In the genomic region with DNA sequence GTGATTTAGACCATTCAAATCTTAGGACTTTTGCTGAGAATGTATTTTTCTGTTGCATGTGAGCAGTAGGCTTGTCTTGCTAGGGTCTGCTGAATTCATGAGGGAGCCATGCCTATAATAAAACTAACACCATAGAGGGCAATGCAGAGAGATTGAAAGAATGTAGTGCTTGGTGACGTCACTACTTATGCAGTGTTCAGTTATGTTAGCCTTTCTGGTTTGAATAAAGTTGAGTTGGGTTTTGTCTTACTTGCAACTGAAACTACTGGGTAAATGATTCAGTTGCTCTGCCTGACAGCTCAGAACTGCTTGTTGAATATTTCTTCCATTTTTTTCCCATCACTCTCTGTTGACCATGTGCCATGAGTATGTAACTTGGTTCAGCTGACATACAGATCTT, we compare ENCODE assay signal across 27 cellular contexts.
"Had no signal": no experiment of that assay in that cellular context is flagged by ENCODE, and none has a peak within 500 bp of the region (broad histone marks: within the 10 kb centered on the region; RNA-seq: fewer than 3 reads in every experiment).

No MANE protein-coding gene starts in this region.

- DNase-seq: activated CD4-positive, alpha-beta memory T cell treated with anti-CD3 and anti-CD28 coated beads for 36 hours; activated CD4-positive, alpha-beta T cell treated with anti-CD3 and anti-CD28 coated beads, Interleukin-2, amount 10 ng/mL, durations not matched to agents 24 days and 14 days; activated CD4-positive, CD25-positive, alpha-beta regulatory T cell treated with anti-CD3 and anti-CD28 coated beads, Interleukin-2, amount 50 U/mL, for 72 hours; activated CD8-positive, alpha-beta memory T cell treated with anti-CD3 and anti-CD28 coated beads, Interleukin-2, amount 50 U/mL, for 4 hours; activated gamma-delta T cell; activated naive CD4-positive, alpha-beta T cell treated with anti-CD3 and anti-CD28 coated beads, Interleukin-2, amount 10 ng/mL, durations not matched to agents 7 days and 5 days; activated naive CD8-positive, alpha-beta T cell treated with anti-CD3 and anti-CD28 coated beads, Interleukin-2, amount 10 ng/mL, durations not matched to agents 7 days and 5 days; activated T-cell treated with anti-CD3 and anti-CD28 coated beads, Interleukin-2, amount 50 U/mL, for 1 hour; central memory CD4-positive, alpha-beta T cell; foreskin fibroblast; heart right ventricle; mammary epithelial cell; midbrain; naive thymus-derived CD4-positive, alpha-beta T cell; stimulated activated CD4-positive, alpha-beta T cell treated with anti-CD3 and anti-CD28 coated beads, Interleukin-1b, Interleukin-23, amount 100 ng/mL, for 48 hours; stimulated activated CD4-positive, alpha-beta T cell treated with anti-CD3 and anti-CD28 coated beads, Interleukin-4, amount 100 ng/mL, for 4 hours; stimulated activated CD8-positive, alpha-beta memory T cell treated with anti-CD3 and anti-CD28 coated beads, Interleukin-4, amount 100 ng/mL, for 48 hours; stomach; T-helper 17 cell; T1000; tibial artery; upper lobe of right lung had no signal

- H3K4me1 ChIP-seq: breast epithelium had no signal

- H3K36me3 ChIP-seq: breast epithelium, neutrophil, tibial artery, upper lobe of right lung had no signal

- H3K27ac ChIP-seq: breast epithelium, neutrophil, stomach, upper lobe of right lung had no signal

- H3K27me3 ChIP-seq: breast epithelium, heart right ventricle, stomach, tibial artery, upper lobe of right lung had no signal

- H3K9me3 Mint-ChIP-seq: activated CD4-positive, alpha-beta memory T cell treated with anti-CD3 and anti-CD28 coated beads for 36 hours; activated naive CD4-positive, alpha-beta T cell treated with anti-CD3 and anti-CD28 coated beads, Interleukin-2, amount 10 ng/mL, durations not matched to agents 7 days and 5 days; activated naive CD8-positive, alpha-beta T cell treated with anti-CD3 and anti-CD28 coated beads, Interleukin-2, amount 10 ng/mL, durations not matched to agents 7 days and 5 days; activated T-helper 1 cell treated with anti-CD3 and anti-CD28 coated beads, Interleukin-12 subunit alpha, Interleukin-12 subunit beta, Interleukin-2, Interleukin-4 antibody, amounts not matched to agents 30 ng/mL and 10 ng/mL and 1 ng/mL, durations not matched to agents 14 hours and 24 hours and 36 hours had no signal

- H3K4me3 ChIP-seq: breast epithelium, smooth muscle cell, stomach, tibial artery, upper lobe of right lung had no signal

- H3K9me3 ChIP-seq: breast epithelium, heart right ventricle, neutrophil, stomach, tibial artery, upper lobe of right lung had no signal

- H3K4me3 Mint-ChIP-seq: activated CD4-positive, alpha-beta memory T cell treated with anti-CD3 and anti-CD28 coated beads for 36 hours; activated CD4-positive, alpha-beta T cell treated with anti-CD3 and anti-CD28 coated beads, Interleukin-2, amount 10 ng/mL, durations not matched to agents 24 days and 14 days; activated naive CD4-positive, alpha-beta T cell treated with anti-CD3 and anti-CD28 coated beads, Interleukin-2, amount 10 ng/mL, durations not matched to agents 7 days and 5 days; activated naive CD8-positive, alpha-beta T cell treated with anti-CD3 and anti-CD28 coated beads, Interleukin-2, amount 10 ng/mL, durations not matched to agents 7 days and 5 days; activated T-helper 1 cell treated with anti-CD3 and anti-CD28 coated beads, Interleukin-12 subunit alpha, Interleukin-12 subunit beta, Interleukin-2, Interleukin-4 antibody, amounts not matched to agents 30 ng/mL and 10 ng/mL and 1 ng/mL, durations not matched to agents 14 hours and 24 hours and 36 hours; naive thymus-derived CD4-positive, alpha-beta T cell; stimulated activated memory B cell treated with anti-CD40 and anti-IgM and Interleukin-4, amounts not matched to agents 10 μg/mL and 1 μg/mL and 100 μg/mL, for 72 hours; T-helper 17 cell had no signal

- ATAC-seq: heart right ventricle; naive thymus-derived CD4-positive, alpha-beta T cell; stimulated activated memory B cell treated with anti-CD40 and anti-IgM and Interleukin-4, amounts not matched to agents 10 μg/mL and 1 μg/mL and 100 μg/mL, for 72 hours; T-helper 17 cell; upper lobe of right lung had no signal

- H3K27ac Mint-ChIP-seq: activated CD4-positive, alpha-beta memory T cell treated with anti-CD3 and anti-CD28 coated beads for 36 hours; activated CD4-positive, alpha-beta T cell treated with anti-CD3 and anti-CD28 coated beads, Interleukin-2, amount 10 ng/mL, durations not matched to agents 24 days and 14 days; activated naive CD4-positive, alpha-beta T cell treated with anti-CD3 and anti-CD28 coated beads, Interleukin-2, amount 10 ng/mL, durations not matched to agents 7 days and 5 days; activated naive CD8-positive, alpha-beta T cell treated with anti-CD3 and anti-CD28 coated beads, Interleukin-2, amount 10 ng/mL, durations not matched to agents 7 days and 5 days; activated T-helper 1 cell treated with anti-CD3 and anti-CD28 coated beads, Interleukin-12 subunit alpha, Interleukin-12 subunit beta, Interleukin-2, Interleukin-4 antibody, amounts not matched to agents 30 ng/mL and 10 ng/mL and 1 ng/mL, durations not matched to agents 14 hours and 24 hours and 36 hours; stimulated activated memory B cell treated with anti-CD40 and anti-IgM and Interleukin-4, amounts not matched to agents 10 μg/mL and 1 μg/mL and 100 μg/mL, for 72 hours; T-helper 17 cell had no signal
